In genomic region chr5:159630545-159630944, GRCh38 we compare ENCODE assay signal across 31 cellular contexts.
"Had no signal": no experiment of that assay in that cellular context is flagged by ENCODE, and none has a peak within 500 bp of the region (broad histone marks: within the 10 kb centered on the region; RNA-seq: fewer than 3 reads in every experiment).

No MANE protein-coding gene starts in this region.

- H3K9me3 ChIP-seq: ovary, psoas muscle, suprapubic skin, testis, tibial artery, transverse colon, uterus had no signal

- H3K36me3 Mint-ChIP-seq: natural killer cell; neural progenitor cell; stimulated activated memory B cell treated with anti-CD40 and anti-IgM and Interleukin-4, amounts not matched to agents 10 μg/mL and 1 μg/mL and 100 μg/mL, for 72 hours; type B pancreatic cell had no signal

- H3K9ac ChIP-seq: neural progenitor cell, parathyroid adenoma had no signal

- ATAC-seq: psoas muscle; right cardiac atrium; sciatic nerve; stimulated activated memory B cell treated with anti-CD40 and anti-IgM and Interleukin-4, amounts not matched to agents 10 μg/mL and 1 μg/mL and 100 μg/mL, for 72 hours; stimulated activated naive CD8-positive, alpha-beta T cell treated with anti-CD3 and anti-CD28 coated beads, Interleukin-15, amount 100 ng/mL, for 72 hours; stimulated activated naive CD8-positive, alpha-beta T cell treated with anti-CD3 and anti-CD28 coated beads, Interleukin-15, Interleukin-2, amounts not matched to agents 100 U/mL and 50 U/mL, for 24 hours; upper lobe of right lung had no signal

- H3K27ac Mint-ChIP-seq: natural killer cell; nephron; neural progenitor cell; progenitor cell of endocrine pancreas; stimulated activated memory B cell treated with anti-CD40 and anti-IgM and Interleukin-4, amounts not matched to agents 10 μg/mL and 1 μg/mL and 100 μg/mL, for 72 hours; stimulated activated naive CD8-positive, alpha-beta T cell treated with anti-CD3 and anti-CD28 coated beads, Interleukin-15, amount 100 ng/mL, for 72 hours; type B pancreatic cell had no signal

- H3K4me1 Mint-ChIP-seq: natural killer cell; neural progenitor cell; stimulated activated memory B cell treated with anti-CD40 and anti-IgM and Interleukin-4, amounts not matched to agents 10 μg/mL and 1 μg/mL and 100 μg/mL, for 72 hours; stimulated activated naive CD8-positive, alpha-beta T cell treated with anti-CD3 and anti-CD28 coated beads, Interleukin-15, amount 100 ng/mL, for 72 hours had no signal

- H3K4me3 ChIP-seq: neural progenitor cell, ovary, psoas muscle, skin epidermis, smooth muscle cell, spleen, suprapubic skin, testis, tibial artery, transverse colon, upper lobe of right lung, uterus had no signal

- H3K27me3 Mint-ChIP-seq: stimulated activated memory B cell treated with anti-CD40 and anti-IgM and Interleukin-4, amounts not matched to agents 10 μg/mL and 1 μg/mL and 100 μg/mL, for 72 hours had no signal

- H3K4me3 Mint-ChIP-seq: natural killer cell; nephron; neural progenitor cell; stimulated activated memory B cell treated with anti-CD40 and anti-IgM and Interleukin-4, amounts not matched to agents 10 μg/mL and 1 μg/mL and 100 μg/mL, for 72 hours; stimulated activated naive CD8-positive, alpha-beta T cell treated with anti-CD3 and anti-CD28 coated beads, Interleukin-15, amount 100 ng/mL, for 72 hours; type B pancreatic cell had no signal

- H3K4me1 ChIP-seq: neural progenitor cell, parathyroid adenoma, psoas muscle, spleen, suprapubic skin, testis, tibial artery, transverse colon, upper lobe of right lung, uterus had no signal

- H3K27me3 ChIP-seq: neural progenitor cell, ovary, testis, tibial artery, transverse colon, upper lobe of right lung, uterus had no signal

- H2AFZ ChIP-seq: neural progenitor cell, parathyroid adenoma had no signal

- H3K4me2 ChIP-seq: neural progenitor cell, smooth muscle cell had no signal

- H3K27ac ChIP-seq: neural progenitor cell, ovary, parathyroid adenoma, psoas muscle, skin epidermis, spleen, suprapubic skin, testis, tibial artery, transverse colon, upper lobe of right lung, uterus had no signal

- DNase-seq: natural killer cell; occipital lobe; ovary; posterior cingulate gyrus; psoas muscle; right cardiac atrium; spleen; stimulated activated CD4-positive, alpha-beta T cell treated with anti-CD3 and anti-CD28 coated beads, Interleukin-12 subunit alpha, Interleukin-12 subunit beta, amount 100 ng/mL, for 4 hours; stimulated activated CD4-positive, alpha-beta T cell treated with anti-CD3 and anti-CD28 coated beads, Interleukin-1b, Interleukin-23, amount 100 ng/mL, for 48 hours; stimulated activated CD4-positive, alpha-beta T cell treated with anti-CD3 and anti-CD28 coated beads, Interleukin-4, amount 100 ng/mL, for 1 hour; stimulated activated CD4-positive, alpha-beta T cell treated with anti-CD3 and anti-CD28 coated beads, Interleukin-4, amount 100 ng/mL, for 4 hours; stimulated activated CD8-positive, alpha-beta memory T cell treated with anti-CD3 and anti-CD28 coated beads, Interleukin-4, amount 100 ng/mL, for 48 hours; stimulated activated naive CD4-positive, alpha-beta T cell; stimulated activated naive CD8-positive, alpha-beta T cell treated with anti-CD3 and anti-CD28 coated beads, Interleukin-15, amount 100 ng/mL, for 72 hours; stimulated activated naive CD8-positive, alpha-beta T cell treated with anti-CD3 and anti-CD28 coated beads, Interleukin-15, Interleukin-2, amounts not matched to agents 100 U/mL and 50 U/mL, for 24 hours; substantia nigra; testis; tibial artery; transverse colon; upper lobe of right lung; uterus had no signal

- H3K9me3 Mint-ChIP-seq: natural killer cell; stimulated activated naive CD8-positive, alpha-beta T cell treated with anti-CD3 and anti-CD28 coated beads, Interleukin-15, amount 100 ng/mL, for 72 hours; type B pancreatic cell had no signal

- H3K36me3 ChIP-seq: neural progenitor cell, ovary, spleen, suprapubic skin, tibial artery, transverse colon, upper lobe of right lung, uterus had no signal
